ENCODE assay signal across 15 cellular contexts in the genomic region with DNA sequence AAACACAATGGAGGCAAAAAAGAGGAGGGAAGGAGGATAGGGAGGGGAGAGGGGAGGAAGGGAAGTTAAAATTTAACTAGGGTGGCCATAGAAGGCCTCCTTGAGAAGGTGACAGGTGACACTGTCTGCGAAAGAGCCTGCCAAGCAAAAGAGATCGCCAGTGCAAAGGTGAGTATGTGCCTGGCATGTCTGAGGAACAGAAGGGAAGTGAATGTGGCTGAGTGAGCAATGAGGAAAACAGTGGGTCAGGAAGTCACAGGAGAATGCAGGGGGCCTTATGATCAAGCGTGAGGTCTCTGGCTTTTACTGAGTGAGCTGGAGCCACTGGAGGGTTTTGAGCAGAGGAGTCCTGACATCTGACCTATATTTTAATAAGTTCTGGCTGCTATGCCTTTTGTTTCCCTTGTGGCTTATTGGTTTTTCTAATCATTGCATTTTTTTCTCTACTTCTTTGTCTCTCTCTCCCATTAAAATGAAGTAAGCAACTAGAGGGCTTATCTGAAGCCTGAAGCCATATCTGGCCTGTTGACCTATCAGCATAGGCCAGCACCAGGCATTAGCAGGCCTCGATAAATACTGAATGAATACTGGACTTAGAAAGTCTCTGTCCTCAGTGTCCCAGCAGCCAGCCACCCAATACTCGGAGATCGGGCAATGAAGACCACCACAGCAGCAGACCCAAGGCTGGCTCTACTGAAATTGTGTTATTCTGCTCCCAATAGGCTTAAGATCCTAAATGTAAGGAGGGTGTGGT. TPM values are rescaled to one million over a fixed set of nuclear protein-coding genes. Genes with fewer than 3 reads are reported as not detected.
DNase-seq lines count a peak whose midpoint lies in the region; ATAC-seq lines count a peak whose summit lies in the region.
"Had no signal": no experiment of that assay in that cellular context is flagged by ENCODE, and none has a peak within 500 bp of the region (broad histone marks: within the 10 kb centered on the region; RNA-seq: fewer than 3 reads in every experiment).

No MANE protein-coding gene starts in this region.

- H3K27me3 ChIP-seq in subcutaneous abdominal adipose tissue (ENCODE audit: control insufficient read depth in 5 of 5, insufficient read depth in 4 of 5, low read length in 5 of 5): no peaks in the 10 kb centered on the region

- peaks cover 81% of the 10 kb centered on the region for H3K36me3 Mint-ChIP-seq in activated T-cell treated with anti-CD3 and anti-CD28 coated beads, Interleukin-2, amount 50 U/mL, for 24 hours (ENCODE audit: low read depth)
- H3K36me3 Mint-ChIP-seq in activated T-helper 17 cell treated with anti-CD3 and anti-CD28 coated beads, Interleukin-2, amount 50 U/mL, for 72 hours (ENCODE audit: low read depth): peaks cover 31% of the 10 kb centered on the region

- H3K4me1 ChIP-seq in subcutaneous abdominal adipose tissue (ENCODE audit: control insufficient read depth in 5 of 5, insufficient read depth in 5 of 5, low read length in 5 of 5): peaks cover 7 to 74% (median 43%) of the 10 kb centered on the region in 5 donors

- H3K27me3 Mint-ChIP-seq in activated T-cell treated with anti-CD3 and anti-CD28 coated beads, Interleukin-2, amount 50 U/mL, for 24 hours: no peaks in the 10 kb centered on the region
- H3K27me3 Mint-ChIP-seq in activated T-helper 17 cell treated with anti-CD3 and anti-CD28 coated beads, Interleukin-2, amount 50 U/mL, for 72 hours: no peaks in the 10 kb centered on the region

- no peak for DNase-seq in activated T-cell treated with anti-CD3 and anti-CD28 coated beads, Interleukin-2, amount 50 U/mL, for 24 hours
- no peak for DNase-seq in activated T-cell treated with anti-CD3 and anti-CD28 coated beads, Interleukin-2, amount 50 U/mL, for 1 hour
- peak; percentile 10 for DNase-seq in left kidney (ENCODE audit: low read depth, low spot score)
- no peak for DNase-seq in stimulated activated CD8-positive, alpha-beta memory T cell treated with anti-CD3 and anti-CD28 coated beads, Interleukin-4, amount 100 ng/mL, for 48 hours
- DNase-seq: activated CD4-positive, CD25-positive, alpha-beta regulatory T cell treated with anti-CD3 and anti-CD28 coated beads, Interleukin-2, amount 50 U/mL, for 72 hours; NCI-H446; stimulated activated CD4-positive, alpha-beta T cell treated with anti-CD3 and anti-CD28 coated beads, Interleukin-4, amount 100 ng/mL, for 24 hours; trophoblast cell had no signal

- peaks cover 3 to 27% (median 6%) of the 10 kb centered on the region in 5 donors for H3K36me3 ChIP-seq in subcutaneous abdominal adipose tissue (ENCODE audit: control insufficient read depth in 5 of 5, insufficient read depth in 5 of 5, low read length in 5 of 5)

- no peak overlapping the region for H3K4me3 ChIP-seq in subcutaneous abdominal adipose tissue (ENCODE audit: low read depth in 1 of 5, low read length in 5 of 5)
- H3K4me3 ChIP-seq: A549 had no signal

- no peak overlapping the region for H3K4me3 Mint-ChIP-seq in activated T-cell treated with anti-CD3 and anti-CD28 coated beads, Interleukin-2, amount 50 U/mL, for 24 hours
- H3K4me3 Mint-ChIP-seq in activated T-helper 17 cell treated with anti-CD3 and anti-CD28 coated beads, Interleukin-2, amount 50 U/mL, for 72 hours: no peak overlapping the region

- no peaks in the 10 kb centered on the region for H3K9me3 Mint-ChIP-seq in activated T-cell treated with anti-CD3 and anti-CD28 coated beads, Interleukin-2, amount 50 U/mL, for 24 hours
- H3K9me3 Mint-ChIP-seq in activated T-helper 17 cell treated with anti-CD3 and anti-CD28 coated beads, Interleukin-2, amount 50 U/mL, for 72 hours: no peaks in the 10 kb centered on the region

- peaks cover 65% of the 10 kb centered on the region for H3K4me1 Mint-ChIP-seq in activated T-cell treated with anti-CD3 and anti-CD28 coated beads, Interleukin-2, amount 50 U/mL, for 24 hours (ENCODE audit: low read depth)
- peaks cover 44% of the 10 kb centered on the region for H3K4me1 Mint-ChIP-seq in activated T-helper 17 cell treated with anti-CD3 and anti-CD28 coated beads, Interleukin-2, amount 50 U/mL, for 72 hours

- H3K27ac Mint-ChIP-seq in activated T-cell treated with anti-CD3 and anti-CD28 coated beads, Interleukin-2, amount 50 U/mL, for 24 hours: peak overlapping the region; percentile 62
- peak overlapping the region; percentile 9 for H3K27ac Mint-ChIP-seq in activated T-helper 17 cell treated with anti-CD3 and anti-CD28 coated beads, Interleukin-2, amount 50 U/mL, for 72 hours

- ATAC-seq in activated T-helper 17 cell treated with anti-CD3 and anti-CD28 coated beads, Interleukin-2, amount 50 U/mL, for 72 hours (replicated peaks): no peak
- ATAC-seq in HG03460 (IDR thresholded peaks at IDR 0.05; ENCODE audit: unreplicated experiment) (no peak), HG03097 (IDR thresholded peaks at IDR 0.05; ENCODE audit: low FRiP score, unreplicated experiment) (no peak)
- ATAC-seq: A549 had no signal

- H3K27ac ChIP-seq in subcutaneous abdominal adipose tissue (ENCODE audit: low read depth, low read length): no peak overlapping the region
- H3K27ac ChIP-seq: A549 had no signal

- no peaks in the 10 kb centered on the region for H3K9me3 ChIP-seq in subcutaneous abdominal adipose tissue (ENCODE audit: control insufficient read depth in 5 of 5, low read length in 5 of 5)
- H3K9me3 ChIP-seq: A549 had no signal

- peak overlapping the region in 4 of 5 donors; percentile 8 to 55 (median 34) for H3K9ac ChIP-seq in subcutaneous abdominal adipose tissue (ENCODE audit: low read length in 5 of 5)

RNA-seq across cellular contexts. Expression of gene AP1B1, which starts 5.6 kb away (rescaled TPM):
- 10 to 100 TPM; 33.8 to 83.7 TPM for total RNA-seq in activated T-helper 17 cell treated with anti-CD3 and anti-CD28 coated beads, Interleukin-2, amount 50 U/mL, for 72 hours

RNA-seq across cellular contexts. Expression of gene RFPL1, which starts 55.6 kb away (rescaled TPM):
- total RNA-seq in activated T-helper 17 cell treated with anti-CD3 and anti-CD28 coated beads, Interleukin-2, amount 50 U/mL, for 72 hours: not detected
- total RNA-seq: LHCN-M2, omental fat pad had no signal
